Comparison of ENCODE assay signal across 16 cellular contexts in the genomic region with DNA sequence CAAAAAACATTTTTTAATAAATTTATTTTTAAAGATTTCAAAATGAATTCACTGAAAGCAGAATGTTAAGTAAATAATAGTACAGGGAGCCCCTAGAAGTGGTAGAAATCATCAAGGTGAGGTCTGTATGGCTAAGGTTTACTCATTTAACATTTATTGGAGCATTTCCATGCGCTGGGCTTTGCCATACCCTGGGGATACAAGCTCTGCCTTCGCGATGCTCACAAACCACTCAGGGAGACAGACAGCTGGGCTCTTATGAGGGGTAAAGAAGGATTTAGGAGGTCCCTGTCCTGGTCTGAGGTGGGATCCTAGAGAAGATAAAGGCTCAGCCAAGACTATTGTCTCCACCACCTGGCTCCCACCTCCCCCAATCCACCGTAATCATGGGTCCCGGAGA.
"Had no signal": no experiment of that assay in that cellular context is flagged by ENCODE, and none has a peak within 500 bp of the region (broad histone marks: within the 10 kb centered on the region; RNA-seq: fewer than 3 reads in every experiment).

No MANE protein-coding gene starts in this region.

- DNase-seq: activated CD4-positive, alpha-beta T cell treated with anti-CD3 and anti-CD28 coated beads, Interleukin-2, amount 50 U/mL, for 4 hours; activated effector memory CD4-positive, alpha-beta T cell treated with anti-CD3 and anti-CD28 coated beads, Interleukin-2, amount 50 U/mL, for 16 hours; activated T-cell treated with anti-CD3 and anti-CD28 coated beads, Interleukin-2, amount 50 U/mL, for 72 hours; effector CD4-positive, alpha-beta T cell; esophagus squamous epithelium; left cardiac atrium; stimulated activated CD4-positive, alpha-beta T cell treated with anti-CD3 and anti-CD28 coated beads, Interleukin-12 subunit alpha, Interleukin-12 subunit beta, amount 100 ng/mL, for 4 hours; stimulated activated CD4-positive, alpha-beta T cell treated with anti-CD3 and anti-CD28 coated beads, Interleukin-2, amount 100 ng/mL, for 24 hours; stimulated activated naive CD4-positive, alpha-beta T cell treated with Interleukin-2 at 50 U/mL for 16 hours; SW 1271; T-helper 2 cell; thyroid gland had no signal

- ATAC-seq: activated T-cell treated with anti-CD3 and anti-CD28 coated beads, Interleukin-2, amount 50 U/mL, for 72 hours; left cardiac atrium; natural killer cell treated with Interleukin-12 subunit alpha and Interleukin-12 subunit beta and Interleukin-15 and Interleukin-18, amount 100 ng/mL, for 72 hours had no signal

- H3K9me3 ChIP-seq: ascending aorta, esophagus squamous epithelium, neutrophil, thyroid gland had no signal

- H3K27me3 ChIP-seq: ascending aorta, esophagus squamous epithelium, thyroid gland had no signal

- H3K4me3 ChIP-seq: ascending aorta, esophagus squamous epithelium, thyroid gland had no signal

- H3K36me3 ChIP-seq: neutrophil, thyroid gland had no signal

- FAIRE-seq: bronchial epithelial cell had no signal

- H3K27ac ChIP-seq: ascending aorta, esophagus squamous epithelium, neutrophil had no signal
